Comparison of ENCODE assay signal across 8 cellular contexts in genomic region chrX:72180539-72180938, GRCh38. TPM values are rescaled to one million over a fixed set of nuclear protein-coding genes. Genes with fewer than 3 reads are reported as not detected.
DNase-seq lines count a peak whose midpoint lies in the region; ATAC-seq, FAIRE-seq and TF ChIP-seq lines count a peak whose summit lies in the region.

No MANE protein-coding gene starts in this region.

- ATAC-seq in DND-41 (ENCODE audit: insufficient read depth, low read depth) (no peak), HG02885 (IDR thresholded peaks at IDR 0.05; ENCODE audit: poor library complexity, unreplicated experiment) (no peak)

- peak; percentile 3 for DNase-seq in DND-41
- no peak for DNase-seq in MG63
- no peak for DNase-seq in H1 (ENCODE audit: low read depth in 1 of 2, low spot score in 2 of 2)
- no peak for DNase-seq in retinal pigment epithelial cell (ENCODE audit: low read depth)
- no peak for DNase-seq in 8988T
- no peak for DNase-seq in NCI-H774 (lab: John Stamatoyannopoulos, UW)
- no peak for DNase-seq in activated CD4-positive, alpha-beta T cell treated with anti-CD3 and anti-CD28 coated beads for 48 hours

- H2AK5ac ChIP-seq in H1 (ENCODE audit: low read depth, low read length) = no peak overlapping the region

- H2BK15ac ChIP-seq in H1 (ENCODE audit: low read length) = no peak overlapping the region

- H3K18ac ChIP-seq in H1 (ENCODE audit: extremely low read depth, low read length) = no peak overlapping the region

- H3K4me3 ChIP-seq in DND-41 (ENCODE audit: low read depth in 1 of 2, low read length in 2 of 2) (peak overlapping the region; percentile 43 to 81; a peak in 3 of 4 replicates), MG63 (peak overlapping the region; percentile 78), H1 (ENCODE audit: extremely low read depth in 1 of 4, insufficient read depth in 2 of 4, low read depth in 3 of 4, low read length in 4 of 4) (peak overlapping the region in 2 of 4 experiments; percentile 69 to 95; a peak in 2 of 8 replicates), retinal pigment epithelial cell (ENCODE audit: low read length) (peak overlapping the region; percentile 92)

- no peak for FAIRE-seq in H1 (lab: Jason Lieb, UNC)

- no peak for TF ChIP-seq POLR2A in H1 (IDR thresholded peaks at IDR 0.05; ENCODE audit: control extremely low read depth in 1 of 2, low read depth in 2 of 2, low read length in 2 of 2)

- H2BK120ac ChIP-seq in H1 (replicated peaks; ENCODE audit: low read depth, low read length) = no peak overlapping the region

- H4K20me1 ChIP-seq in DND-41 (ENCODE audit: insufficient read depth, low read length) (no peaks in the 10 kb centered on the region; the same call in 1 of the 2 replicates), H1 (replicated peaks in 1 of 2; ENCODE audit: control insufficient read depth in 1 of 2, insufficient read depth in 2 of 2, low read length in 2 of 2) (no peaks in the 10 kb centered on the region)

- TF ChIP-seq EP300 in H1 (IDR thresholded peaks at IDR 0.05; ENCODE audit: borderline replicate concordance in 1 of 2, low read depth in 2 of 2, low read length in 2 of 2) = no peak

- no peak overlapping the region for H4K8ac ChIP-seq in H1 (ENCODE audit: extremely low read depth, insufficient read depth, low read length)

- POLR2A ChIA-PET in H1 (lab: Charles Lee; ENCODE audit: partially characterized antibody) = interaction anchor here (0.7 to 2.2 kb wide), 9 partner anchors 8 to 245 kb away, joined by 3 to 13 read pairs (median 5); partner anchors contain the start of genes ERCC6L and RPS4X

- H2BK5ac ChIP-seq in H1 (ENCODE audit: low read depth, low read length) = no peak overlapping the region

- H4K5ac ChIP-seq in H1 (ENCODE audit: insufficient read length, low read depth, low read length) = no peak overlapping the region

- CTCF ChIA-PET in H1 (lab: Charles Lee; ENCODE audit: partially characterized antibody) = interaction anchor here (1.0 to 1.4 kb wide), 3 partner anchors 53 to 270 kb away, joined by 3 to 4 read pairs (median 3); partner anchors contain the start of gene NHSL2

- H3K23me2 ChIP-seq in H1 (ENCODE audit: low read depth, low read length) = no peaks in the 10 kb centered on the region

- 92% methylated on average over 1 of the region's 1 CpG; no CpG with 5 or more reads in 1 of the 2 experiments for WGBS in H1 (ENCODE audit: extremely low coverage in 1 of 2, insufficient coverage in 1 of 2, insufficient read length in 1 of 2, insufficient replicate concordance in 2 of 2, low coverage in 1 of 2, low lambda C conversion rate in 2 of 2, missing lambda C conversion rate in 1 of 2), 2 experiments

- peaks cover 35% of the 10 kb centered on the region for H3K79me2 ChIP-seq in DND-41 (ENCODE audit: insufficient read depth, low read length)
- H3K79me2 ChIP-seq in H1 (ENCODE audit: control insufficient read depth in 1 of 2, insufficient read depth in 2 of 2, low read length in 2 of 2) = peaks cover 0 to 16% of the 10 kb centered on the region in 2 experiments; a peak in 3 of 4 replicates

- H3K56ac ChIP-seq in H1 (replicated peaks; ENCODE audit: insufficient read length, low read depth, low read length) = no peak overlapping the region

- H2AFZ ChIP-seq in DND-41 (ENCODE audit: low read depth, low read length) (peak overlapping the region; percentile 79), H1 (ENCODE audit: low read length) (0 out of 2 replicates have a peak overlapping the region, but pooled peaks have one; percentile 71)

- no peak overlapping the region for H2BK20ac ChIP-seq in H1 (ENCODE audit: low read length)

- no peak overlapping the region for H4K91ac ChIP-seq in H1 (replicated peaks; ENCODE audit: insufficient read length, low read length)

- peak overlapping the region; percentile 66 for H3K9ac ChIP-seq in DND-41 (ENCODE audit: low read depth, low read length)
- H3K9ac ChIP-seq in H1 (replicated peaks in 1 of 4; ENCODE audit: extremely low read depth in 1 of 4, low read depth in 3 of 4, low read length in 3 of 4) = no peak overlapping the region

- H3K4ac ChIP-seq in H1 (replicated peaks; ENCODE audit: insufficient read length, low read depth, low read length) = no peak overlapping the region

- no peaks in the 10 kb centered on the region for H3K27me3 ChIP-seq in DND-41 (ENCODE audit: insufficient read depth, low read length, poor library complexity)
- H3K27me3 ChIP-seq in MG63 = no peaks in the 10 kb centered on the region
- H3K27me3 ChIP-seq in H1 (replicated peaks in 1 of 4; ENCODE audit: control insufficient read depth in 3 of 4, extremely low read depth in 1 of 4, insufficient read depth in 3 of 4, low read length in 3 of 4) = no peaks in the 10 kb centered on the region

- peak overlapping the region; percentile 70 for H3K4me2 ChIP-seq in DND-41 (ENCODE audit: insufficient read depth, low read length)
- H3K4me2 ChIP-seq in H1 (ENCODE audit: insufficient read depth in 1 of 2, low read depth in 2 of 2, low read length in 2 of 2) = peak overlapping the region; percentile 46 to 57; a peak in 2 of 4 replicates

- peaks cover 3% of the 10 kb centered on the region for H3K79me1 ChIP-seq in H1 (ENCODE audit: low read depth, low read length)

- peaks cover 32% of the 10 kb centered on the region for H3K4me1 ChIP-seq in DND-41 (ENCODE audit: insufficient read depth, low read length)
- H3K4me1 ChIP-seq in H1 (replicated peaks in 1 of 4; ENCODE audit: control insufficient read depth in 3 of 4, insufficient read depth in 4 of 4, low read length in 3 of 4) = peaks cover 0 to 5% (median 0%) of the 10 kb centered on the region in 4 experiments; a peak in 1 of 7 replicates

- no peak overlapping the region for H3K14ac ChIP-seq in H1 (ENCODE audit: insufficient read length)

- H3K23ac ChIP-seq in H1 (ENCODE audit: insufficient read length) = no peak overlapping the region

- TF ChIP-seq RAD21 in H1 (IDR thresholded peaks at IDR 0.05 in 1 of 2, conservative IDR thresholded peaks at IDR 0.05 in 1 of 2; ENCODE audit: low read depth in 2 of 2, low read length in 2 of 2) = no peak

- H3K9me3 ChIP-seq in DND-41 (ENCODE audit: insufficient read depth, low read length, severe bottlenecking) (no peaks in the 10 kb centered on the region), MG63 (no peaks in the 10 kb centered on the region), H1 (ENCODE audit: insufficient read depth in 2 of 2, low read depth in 1 of 2, low read length in 1 of 2) (peaks cover 0 to 5% of the 10 kb centered on the region in 2 experiments; a peak in 1 of 4 replicates)

- H3K36me3 ChIP-seq in DND-41 (ENCODE audit: insufficient read depth, low read length) = peaks cover 6% of the 10 kb centered on the region; the same call in 1 of the 2 replicates
- no peaks in the 10 kb centered on the region for H3K36me3 ChIP-seq in MG63
- H3K36me3 ChIP-seq in H1 (ENCODE audit: control insufficient read depth in 2 of 4, insufficient read depth in 4 of 4, low read length in 3 of 4) = no peaks in the 10 kb centered on the region

- TF ChIP-seq CTCF in DND-41 (IDR thresholded peaks at IDR 0.05; ENCODE audit: borderline replicate concordance, extremely low read depth, low read length, poor library complexity, severe bottlenecking) (no peak), H1 (IDR thresholded peaks at IDR 0.05; ENCODE audit: control extremely low read depth in 1 of 3, insufficient read depth in 1 of 3, low read depth in 1 of 3, low read length in 3 of 3) (no peak), retinal pigment epithelial cell (conservative IDR thresholded peaks at IDR 0.05; ENCODE audit: low read depth, low read length) (no peak)

- H2BK12ac ChIP-seq in H1 (ENCODE audit: low read depth, low read length) = no peak overlapping the region

- peak overlapping the region; percentile 97 for H3K27ac ChIP-seq in DND-41 (ENCODE audit: low read length)
- H3K27ac ChIP-seq in H1 (ENCODE audit: low read depth, low read length) = no peak overlapping the region

TF ChIP-seq in H1, 55 proteins besides CTCF, POLR2A, EP300 and RAD21 (continues in another document):
- TF ChIP-seq RFX5 (IDR thresholded peaks at IDR 0.05; ENCODE audit: borderline replicate concordance, low read depth, low read length) (no peak), CBX8 (IDR thresholded peaks at IDR 0.05; ENCODE audit: borderline replicate concordance, low read depth, low read length) (no peak), SP4 (IDR thresholded peaks at IDR 0.05; ENCODE audit: low read length) (no peak)

RNA-seq across cellular contexts. Expression of gene PIN4, which starts 1.0 kb away (rescaled TPM):
- 1.3 and 2.3 TPM in 2 replicates for total RNA-seq in MG63 (2014; rRNA removed; shearing (Covaris generic); ENCODE audit: low replicate concordance)
- 9.4 and 11.7 TPM in 2 replicates for total RNA-seq in H1 (2021; fragmentation: NEBNext Ultra II Directional; extraction: Animal tissue kit (Norgen Biotek cat#: 25700))
- 2.6 and 4.8 TPM in 2 replicates for polyA plus RNA-seq in H1 (2011; rRNA removed)
- polyA plus RNA-seq in H1 (2011; cell fraction: cytosol; rRNA removed) = 19.3 TPM
- polyA plus RNA-seq in H1 (2011; cell fraction: nucleus; rRNA removed) = 1.8 TPM
- polyA plus RNA-seq in H1 (2012, experiment 1 of 2) = 20.7 to 45.6 TPM (median 28.5 TPM) in 4 replicates
- polyA plus RNA-seq in H1 (2012, experiment 2 of 2) = 5.4 TPM
- polyA plus RNA-seq in H1 (2013, experiment 1 of 2) = 27.9 TPM
- 28.3 TPM for polyA plus RNA-seq in H1 (2013, experiment 2 of 2)
- polyA minus RNA-seq in H1 (2011; rRNA and poly(A)+ RNA removed) = 0.95 and 1.9 TPM in 2 replicates
- polyA minus RNA-seq in H1 (2011; cell fraction: cytosol; rRNA and poly(A)+ RNA removed) = 3.4 TPM
- 3.9 TPM for polyA minus RNA-seq in H1 (2011; cell fraction: nucleus; rRNA and poly(A)+ RNA removed)

RNA-seq across cellular contexts. Expression of gene RTL5, which starts 48.8 kb away (rescaled TPM):
- total RNA-seq in MG63 (2014; rRNA removed; shearing (Covaris generic); ENCODE audit: low replicate concordance) = 0.03 TPM in 1 of 2 replicates, not detected in the other
- 1.9 TPM in 2 replicates for total RNA-seq in H1 (2021; fragmentation: NEBNext Ultra II Directional; extraction: Animal tissue kit (Norgen Biotek cat#: 25700))
- polyA plus RNA-seq in H1 (2011; rRNA removed) = 0.57 and 0.96 TPM in 2 replicates
- 0.65 TPM for polyA plus RNA-seq in H1 (2011; cell fraction: cytosol; rRNA removed)
- 1.4 TPM for polyA plus RNA-seq in H1 (2011; cell fraction: nucleus; rRNA removed)
- 1.6 to 2.4 TPM (median 2.0 TPM) in 4 replicates for polyA plus RNA-seq in H1 (2012, experiment 1 of 2)
- 1.4 TPM for polyA plus RNA-seq in H1 (2012, experiment 2 of 2)
- polyA plus RNA-seq in H1 (2013, experiment 1 of 2) = 2.3 TPM
- 2.8 TPM for polyA plus RNA-seq in H1 (2013, experiment 2 of 2)
- 0.76 TPM in 2 replicates for polyA minus RNA-seq in H1 (2011; rRNA and poly(A)+ RNA removed)
- 0.59 TPM for polyA minus RNA-seq in H1 (2011; cell fraction: cytosol; rRNA and poly(A)+ RNA removed)
- polyA minus RNA-seq in H1 (2011; cell fraction: nucleus; rRNA and poly(A)+ RNA removed) = 0.70 TPM

RNA-seq across cellular contexts. Expression of gene ERCC6L, which starts 58.3 kb away (rescaled TPM):
- total RNA-seq in MG63 (2014; rRNA removed; shearing (Covaris generic); ENCODE audit: low replicate concordance) = 4.3 and 6.2 TPM in 2 replicates
- total RNA-seq in H1 (2021; fragmentation: NEBNext Ultra II Directional; extraction: Animal tissue kit (Norgen Biotek cat#: 25700)) = 23.9 and 24.7 TPM in 2 replicates
- polyA plus RNA-seq in H1 (2011; rRNA removed) = 2.0 and 4.0 TPM in 2 replicates
- polyA plus RNA-seq in H1 (2011; cell fraction: cytosol; rRNA removed) = 6.0 TPM
- polyA plus RNA-seq in H1 (2011; cell fraction: nucleus; rRNA removed) = 2.7 TPM
- polyA plus RNA-seq in H1 (2012, experiment 1 of 2) = 9.3 to 17.4 TPM (median 11.9 TPM) in 4 replicates
- polyA plus RNA-seq in H1 (2012, experiment 2 of 2) = 0.98 TPM
- polyA plus RNA-seq in H1 (2013, experiment 1 of 2) = 12.8 TPM
- 11.8 TPM for polyA plus RNA-seq in H1 (2013, experiment 2 of 2)
- 11.1 and 15.9 TPM in 2 replicates for polyA minus RNA-seq in H1 (2011; rRNA and poly(A)+ RNA removed)
- polyA minus RNA-seq in H1 (2011; cell fraction: cytosol; rRNA and poly(A)+ RNA removed) = 8.0 TPM
- 16.7 TPM for polyA minus RNA-seq in H1 (2011; cell fraction: nucleus; rRNA and poly(A)+ RNA removed)
